In genomic region chr11:111684259-111684658, GRCh38 we compare ENCODE assay signal across 19 cellular contexts.
DNase-seq lines count a peak whose midpoint lies in the region; ATAC-seq and TF ChIP-seq lines count a peak whose summit lies in the region.
"Had no signal": no experiment of that assay in that cellular context is flagged by ENCODE, and none has a peak within 500 bp of the region (broad histone marks: within the 10 kb centered on the region; RNA-seq: fewer than 3 reads in every experiment).

No MANE protein-coding gene starts in this region.

- DNase-seq in AG10803 (ENCODE audit: low read depth) (peak; percentile 26), HFFc6 (no peak), astrocyte of the hippocampus (ENCODE audit: low read depth, low spot score) (peak; percentile 46), medulla oblongata (ENCODE audit: extremely low spot score) (no peak), kidney tubule cell (ENCODE audit: low spot score) (no peak), omental fat pad (ENCODE audit: low spot score) (no peak), T-helper 9 cell (no peak)
- DNase-seq: 8988T; CD4-positive, CD25-positive, alpha-beta regulatory T cell; CD8-positive, alpha-beta memory T cell; COR-L47; DMS 273 treated with DMSO at 0.1 percent for 48 hours; DMS53; DND-41; GM23248 had no signal

- no peaks in the 10 kb centered on the region for H3K36me3 ChIP-seq in parathyroid adenoma (ENCODE audit: control insufficient read depth, insufficient read depth, low read length)
- H3K36me3 ChIP-seq: HAP-1 had no signal

- H2AFZ ChIP-seq in parathyroid adenoma: no peak overlapping the region
- H2AFZ ChIP-seq: GM23248 had no signal

- ATAC-seq in omental fat pad (ENCODE audit: low FRiP score): no peak

- no peak overlapping the region for H3K4me3 Mint-ChIP-seq in HFFc6
- H3K4me3 Mint-ChIP-seq: B cell; CD4-positive, CD25-positive, alpha-beta regulatory T cell; CD8-positive, alpha-beta memory T cell had no signal

- peaks cover 3% of the 10 kb centered on the region for H3K27me3 Mint-ChIP-seq in HFFc6 (ENCODE audit: insufficient read depth)
- H3K27me3 Mint-ChIP-seq: B cell; CD4-positive, CD25-positive, alpha-beta regulatory T cell; CD8-positive, alpha-beta memory T cell had no signal

- peaks cover 2% of the 10 kb centered on the region for H3K79me2 ChIP-seq in parathyroid adenoma

- no peak overlapping the region for H3K9ac ChIP-seq in parathyroid adenoma
- H3K9ac ChIP-seq: BLaER1 treated with 17β-estradiol and CSF1 and Interleukin-3, amounts not matched to agents 10 nM and 100 nM; GM23248 had no signal

- peaks cover 14% of the 10 kb centered on the region for H3K4me1 ChIP-seq in parathyroid adenoma
- H3K4me1 ChIP-seq: BLaER1 treated with 17β-estradiol and CSF1 and Interleukin-3, amounts not matched to agents 10 nM and 100 nM; HAP-1 had no signal

- H3K27me3 ChIP-seq in parathyroid adenoma (ENCODE audit: control insufficient read depth, insufficient read depth, low read length): no peaks in the 10 kb centered on the region
- H3K27me3 ChIP-seq: BLaER1 treated with 17β-estradiol and CSF1 and Interleukin-3, amounts not matched to agents 10 nM and 100 nM had no signal

- no peaks in the 10 kb centered on the region for H3K9me3 ChIP-seq in parathyroid adenoma (ENCODE audit: control insufficient read depth, low read length)
- H3K9me3 ChIP-seq: BLaER1 treated with 17β-estradiol and CSF1 and Interleukin-3, amounts not matched to agents 10 nM and 100 nM; HAP-1 had no signal

- peak overlapping the region; percentile 78 for H3K27ac ChIP-seq in parathyroid adenoma
- H3K27ac ChIP-seq: BLaER1 treated with 17β-estradiol and CSF1 and Interleukin-3, amounts not matched to agents 10 nM and 100 nM; GM23248 had no signal

- no peak for TF ChIP-seq CTCF in AG10803 (conservative IDR thresholded peaks at IDR 0.05; ENCODE audit: low read length)
- no peak for TF ChIP-seq CTCF in HFFc6 (IDR thresholded peaks at IDR 0.05)
- TF ChIP-seq CTCF in parathyroid adenoma (IDR thresholded peaks at IDR 0.05): no peak
- no peak for TF ChIP-seq CTCF in omental fat pad (IDR thresholded peaks at IDR 0.05)

- H3K4me3 ChIP-seq in AG10803 (ENCODE audit: low read length): no peak overlapping the region
- no peak overlapping the region for H3K4me3 ChIP-seq in parathyroid adenoma (ENCODE audit: low read depth, low read length)
- H3K4me3 ChIP-seq: BLaER1 treated with 17β-estradiol and CSF1 and Interleukin-3, amounts not matched to agents 10 nM and 100 nM; GM23248; HAP-1 had no signal

- peaks cover 14% of the 10 kb centered on the region for H3K36me3 Mint-ChIP-seq in HFFc6 (ENCODE audit: low read depth)

- H3K27ac Mint-ChIP-seq in HFFc6: peak overlapping the region; percentile 57; the same call in 1 of the 2 replicates
- H3K27ac Mint-ChIP-seq: B cell; CD4-positive, CD25-positive, alpha-beta regulatory T cell; CD8-positive, alpha-beta memory T cell had no signal

- H3K4me1 Mint-ChIP-seq in HFFc6 (ENCODE audit: low read depth): peaks cover 23% of the 10 kb centered on the region
- H3K4me1 Mint-ChIP-seq: B cell; CD8-positive, alpha-beta memory T cell had no signal

- peak overlapping the region; percentile 41 for H3K4me2 ChIP-seq in parathyroid adenoma (ENCODE audit: low read length)
- H3K4me2 ChIP-seq: BLaER1 treated with 17β-estradiol and CSF1 and Interleukin-3, amounts not matched to agents 10 nM and 100 nM had no signal

- H3K9me3 Mint-ChIP-seq in HFFc6: no peaks in the 10 kb centered on the region
- H3K9me3 Mint-ChIP-seq: CD4-positive, CD25-positive, alpha-beta regulatory T cell; CD8-positive, alpha-beta memory T cell had no signal

Comparison
In these comparisons a context has a peak if more than half of its experiments do, and no peak if none do; other contexts are left out.
1. DNase-seq: peak in AG10803 (single experiment) and astrocyte of the hippocampus (single experiment); none in HFFc6 (single experiment), medulla oblongata (single experiment), kidney tubule cell (single experiment), omental fat pad (single experiment) and T-helper 9 cell (single experiment).